In genomic region chr12:56521209-56521589, GRCh38 we compare ENCODE assay signal across 1 cellular context.
TF ChIP-seq lines count a peak whose summit lies in the region.

No MANE protein-coding gene starts in this region.

TF ChIP-seq in GM23338, 12 proteins besides CTCF, POLR2A, EP300 and RAD21:
- TF ChIP-seq, protein P1, sequence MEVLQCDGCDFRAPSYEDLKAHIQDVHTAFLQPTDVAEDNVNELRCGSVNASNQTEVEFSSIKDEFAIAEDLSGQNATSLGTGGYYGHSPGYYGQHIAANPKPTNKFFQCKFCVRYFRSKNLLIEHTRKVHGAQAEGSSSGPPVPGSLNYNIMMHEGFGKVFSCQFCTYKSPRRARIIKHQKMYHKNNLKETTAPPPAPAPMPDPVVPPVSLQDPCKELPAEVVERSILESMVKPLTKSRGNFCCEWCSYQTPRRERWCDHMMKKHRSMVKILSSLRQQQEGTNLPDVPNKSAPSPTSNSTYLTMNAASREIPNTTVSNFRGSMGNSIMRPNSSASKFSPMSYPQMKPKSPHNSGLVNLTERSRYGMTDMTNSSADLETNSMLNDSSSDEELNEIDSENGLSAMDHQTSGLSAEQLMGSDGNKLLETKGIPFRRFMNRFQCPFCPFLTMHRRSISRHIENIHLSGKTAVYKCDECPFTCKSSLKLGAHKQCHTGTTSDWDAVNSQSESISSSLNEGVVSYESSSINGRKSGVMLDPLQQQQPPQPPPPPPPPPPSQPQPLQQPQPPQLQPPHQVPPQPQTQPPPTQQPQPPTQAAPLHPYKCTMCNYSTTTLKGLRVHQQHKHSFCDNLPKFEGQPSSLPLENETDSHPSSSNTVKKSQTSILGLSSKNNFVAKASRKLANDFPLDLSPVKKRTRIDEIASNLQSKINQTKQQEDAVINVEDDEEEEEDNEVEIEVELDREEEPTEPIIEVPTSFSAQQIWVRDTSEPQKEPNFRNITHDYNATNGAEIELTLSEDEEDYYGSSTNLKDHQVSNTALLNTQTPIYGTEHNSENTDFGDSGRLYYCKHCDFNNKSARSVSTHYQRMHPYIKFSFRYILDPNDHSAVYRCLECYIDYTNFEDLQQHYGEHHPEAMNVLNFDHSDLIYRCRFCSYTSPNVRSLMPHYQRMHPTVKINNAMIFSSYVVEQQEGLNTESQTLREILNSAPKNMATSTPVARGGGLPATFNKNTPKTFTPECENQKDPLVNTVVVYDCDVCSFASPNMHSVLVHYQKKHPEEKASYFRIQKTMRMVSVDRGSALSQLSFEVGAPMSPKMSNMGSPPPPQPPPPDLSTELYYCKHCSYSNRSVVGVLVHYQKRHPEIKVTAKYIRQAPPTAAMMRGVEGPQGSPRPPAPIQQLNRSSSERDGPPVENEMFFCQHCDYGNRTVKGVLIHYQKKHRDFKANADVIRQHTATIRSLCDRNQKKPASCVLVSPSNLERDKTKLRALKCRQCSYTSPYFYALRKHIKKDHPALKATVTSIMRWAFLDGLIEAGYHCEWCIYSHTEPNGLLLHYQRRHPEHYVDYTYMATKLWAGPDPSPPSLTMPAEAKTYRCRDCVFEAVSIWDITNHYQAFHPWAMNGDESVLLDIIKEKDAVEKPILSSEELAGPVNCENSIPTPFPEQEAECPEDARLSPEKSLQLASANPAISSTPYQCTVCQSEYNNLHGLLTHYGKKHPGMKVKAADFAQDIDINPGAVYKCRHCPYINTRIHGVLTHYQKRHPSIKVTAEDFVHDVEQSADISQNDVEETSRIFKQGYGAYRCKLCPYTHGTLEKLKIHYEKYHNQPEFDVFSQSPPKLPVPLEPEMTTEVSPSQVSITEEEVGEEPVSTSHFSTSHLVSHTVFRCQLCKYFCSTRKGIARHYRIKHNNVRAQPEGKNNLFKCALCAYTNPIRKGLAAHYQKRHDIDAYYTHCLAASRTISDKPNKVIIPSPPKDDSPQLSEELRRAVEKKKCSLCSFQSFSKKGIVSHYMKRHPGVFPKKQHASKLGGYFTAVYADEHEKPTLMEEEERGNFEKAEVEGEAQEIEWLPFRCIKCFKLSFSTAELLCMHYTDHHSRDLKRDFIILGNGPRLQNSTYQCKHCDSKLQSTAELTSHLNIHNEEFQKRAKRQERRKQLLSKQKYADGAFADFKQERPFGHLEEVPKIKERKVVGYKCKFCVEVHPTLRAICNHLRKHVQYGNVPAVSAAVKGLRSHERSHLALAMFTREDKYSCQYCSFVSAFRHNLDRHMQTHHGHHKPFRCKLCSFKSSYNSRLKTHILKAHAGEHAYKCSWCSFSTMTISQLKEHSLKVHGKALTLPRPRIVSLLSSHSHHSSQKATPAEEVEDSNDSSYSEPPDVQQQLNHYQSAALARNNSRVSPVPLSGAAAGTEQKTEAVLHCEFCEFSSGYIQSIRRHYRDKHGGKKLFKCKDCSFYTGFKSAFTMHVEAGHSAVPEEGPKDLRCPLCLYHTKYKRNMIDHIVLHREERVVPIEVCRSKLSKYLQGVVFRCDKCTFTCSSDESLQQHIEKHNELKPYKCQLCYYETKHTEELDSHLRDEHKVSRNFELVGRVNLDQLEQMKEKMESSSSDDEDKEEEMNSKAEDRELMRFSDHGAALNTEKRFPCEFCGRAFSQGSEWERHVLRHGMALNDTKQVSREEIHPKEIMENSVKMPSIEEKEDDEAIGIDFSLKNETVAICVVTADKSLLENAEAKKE (CRISPR knock-in tag; IDR thresholded peaks at IDR 0.05) = no peak
- no peak for TF ChIP-seq ZNF331 (CRISPR knock-in tag; IDR thresholded peaks at IDR 0.05; ENCODE audit: low read depth)
- TF ChIP-seq ZNF114 (CRISPR knock-in tag; IDR thresholded peaks at IDR 0.05) = no peak
- TF ChIP-seq, protein P2, sequence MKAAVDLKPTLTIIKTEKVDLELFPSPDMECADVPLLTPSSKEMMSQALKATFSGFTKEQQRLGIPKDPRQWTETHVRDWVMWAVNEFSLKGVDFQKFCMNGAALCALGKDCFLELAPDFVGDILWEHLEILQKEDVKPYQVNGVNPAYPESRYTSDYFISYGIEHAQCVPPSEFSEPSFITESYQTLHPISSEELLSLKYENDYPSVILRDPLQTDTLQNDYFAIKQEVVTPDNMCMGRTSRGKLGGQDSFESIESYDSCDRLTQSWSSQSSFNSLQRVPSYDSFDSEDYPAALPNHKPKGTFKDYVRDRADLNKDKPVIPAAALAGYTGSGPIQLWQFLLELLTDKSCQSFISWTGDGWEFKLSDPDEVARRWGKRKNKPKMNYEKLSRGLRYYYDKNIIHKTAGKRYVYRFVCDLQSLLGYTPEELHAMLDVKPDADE (IDR thresholded peaks at IDR 0.05) = no peak
- TF ChIP-seq CREB1 (CRISPR knock-in tag; IDR thresholded peaks at IDR 0.05; ENCODE audit: low read depth) = no peak
- no peak for TF ChIP-seq EZH2 (IDR thresholded peaks at IDR 0.05; ENCODE audit: low read depth, unreplicated experiment)
- TF ChIP-seq EZH2phosphoT487 (IDR thresholded peaks at IDR 0.05; ENCODE audit: unreplicated experiment) = no peak
- TF ChIP-seq POLR2AphosphoS5 (IDR thresholded peaks at IDR 0.05; ENCODE audit: low read depth) = no peak
- TF ChIP-seq NANOG (IDR thresholded peaks at IDR 0.05; ENCODE audit: borderline replicate concordance) = no peak
- TF ChIP-seq JUNB (IDR thresholded peaks at IDR 0.05; ENCODE audit: unreplicated experiment) = no peak
- TF ChIP-seq STAT1 (IDR thresholded peaks at IDR 0.05; ENCODE audit: unreplicated experiment) = no peak
- TF ChIP-seq, protein P3, sequence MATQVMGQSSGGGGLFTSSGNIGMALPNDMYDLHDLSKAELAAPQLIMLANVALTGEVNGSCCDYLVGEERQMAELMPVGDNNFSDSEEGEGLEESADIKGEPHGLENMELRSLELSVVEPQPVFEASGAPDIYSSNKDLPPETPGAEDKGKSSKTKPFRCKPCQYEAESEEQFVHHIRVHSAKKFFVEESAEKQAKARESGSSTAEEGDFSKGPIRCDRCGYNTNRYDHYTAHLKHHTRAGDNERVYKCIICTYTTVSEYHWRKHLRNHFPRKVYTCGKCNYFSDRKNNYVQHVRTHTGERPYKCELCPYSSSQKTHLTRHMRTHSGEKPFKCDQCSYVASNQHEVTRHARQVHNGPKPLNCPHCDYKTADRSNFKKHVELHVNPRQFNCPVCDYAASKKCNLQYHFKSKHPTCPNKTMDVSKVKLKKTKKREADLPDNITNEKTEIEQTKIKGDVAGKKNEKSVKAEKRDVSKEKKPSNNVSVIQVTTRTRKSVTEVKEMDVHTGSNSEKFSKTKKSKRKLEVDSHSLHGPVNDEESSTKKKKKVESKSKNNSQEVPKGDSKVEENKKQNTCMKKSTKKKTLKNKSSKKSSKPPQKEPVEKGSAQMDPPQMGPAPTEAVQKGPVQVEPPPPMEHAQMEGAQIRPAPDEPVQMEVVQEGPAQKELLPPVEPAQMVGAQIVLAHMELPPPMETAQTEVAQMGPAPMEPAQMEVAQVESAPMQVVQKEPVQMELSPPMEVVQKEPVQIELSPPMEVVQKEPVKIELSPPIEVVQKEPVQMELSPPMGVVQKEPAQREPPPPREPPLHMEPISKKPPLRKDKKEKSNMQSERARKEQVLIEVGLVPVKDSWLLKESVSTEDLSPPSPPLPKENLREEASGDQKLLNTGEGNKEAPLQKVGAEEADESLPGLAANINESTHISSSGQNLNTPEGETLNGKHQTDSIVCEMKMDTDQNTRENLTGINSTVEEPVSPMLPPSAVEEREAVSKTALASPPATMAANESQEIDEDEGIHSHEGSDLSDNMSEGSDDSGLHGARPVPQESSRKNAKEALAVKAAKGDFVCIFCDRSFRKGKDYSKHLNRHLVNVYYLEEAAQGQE (IDR thresholded peaks at IDR 0.05; ENCODE audit: unreplicated experiment) = no peak
